8 cellular contexts compared by ENCODE assay signal in genomic region chr11:112016088-112016764, GRCh38. TPM values are rescaled to one million over a fixed set of nuclear protein-coding genes. Genes with fewer than 3 reads are reported as not detected.
DNase-seq lines count a peak whose midpoint lies in the region; ATAC-seq, FAIRE-seq and TF ChIP-seq lines count a peak whose summit lies in the region.

No MANE protein-coding gene starts in this region.

- H3K9me3 ChIP-seq in pancreas, result no peaks in the 10 kb centered on the region

- H3K36me3 ChIP-seq in pancreas, result peaks cover 0 to 21% (median 0%) of the 10 kb centered on the region in 3 donors

- DNase-seq in amniotic epithelial cell (ENCODE audit: low read depth), result peak; percentile 74
- DNase-seq in pancreas, result peak in 1 of 6 donors; percentile 13
- DNase-seq in NCI-H1105 (lab: John Stamatoyannopoulos, UW), result no peak
- no peak for DNase-seq in G401 (ENCODE audit: low spot score)
- DNase-seq in activated CD4-positive, alpha-beta T cell treated with anti-CD3 and anti-CD28 coated beads, Interleukin-2, amount 50 U/mL, for 4 hours, result no peak
- no peak for DNase-seq in DMS79 treated with DMSO at 0.1 percent for 48 hours (lab: John Stamatoyannopoulos, UW)

- H3K27ac ChIP-seq in pancreas, result peak overlapping the region in 3 of 4 donors; percentile 40 to 81 (median 56)

- in situ Hi-C loops in G401 (cut with HindIII; ENCODE audit: low sequenced_read_pairs), result no loop called here

- intact Hi-C loops in pancreas (cut with DNase I), result no loop called here

- no peaks in the 10 kb centered on the region for H3K27me3 ChIP-seq in pancreas

- 52 to 57% methylated on average over 13 of the region's 13 CpGs for WGBS in pancreas, 2 donors

- H3K4me1 ChIP-seq in pancreas, result peaks cover 16 to 26% (median 20%) of the 10 kb centered on the region in 3 donors

- ATAC-seq in GM18873 (IDR thresholded peaks at IDR 0.05; ENCODE audit: low FRiP score, unreplicated experiment) (peak; percentile 78), HG02870 (IDR thresholded peaks at IDR 0.05; ENCODE audit: unreplicated experiment) (peak; percentile 91), pancreas (peak; percentile 44 to 66 (median 56))

- no peak for TF ChIP-seq CTCF in pancreas (IDR thresholded peaks at IDR 0.05)

- FAIRE-seq in pancreas (lab: Jason Lieb, UNC), result no peak

- no peak overlapping the region for H3K4me3 ChIP-seq in pancreas

RNA-seq across cellular contexts. Expression of gene DLAT, which starts 9.0 kb away (rescaled TPM):
- total RNA-seq in pancreas, result 10 to 100 TPM in 2 of 6 donors, 1 to 10 TPM in 4; 5.5 to 13.9 (median 8.6) TPM
- 1 to 10 TPM; 4.2 to 8.2 TPM for polyA plus RNA-seq in pancreas
- total RNA-seq in G401 (2014; rRNA removed; shearing (Covaris generic)), result 70.0 and 71.5 TPM in 2 replicates

RNA-seq across cellular contexts. Expression of gene PIH1D2, which starts 57.6 kb away (rescaled TPM):
- 1 to 10 TPM in 4 of 6 donors, under 1 TPM in 2; 0.69 to 1.5 (median 1.1) TPM for total RNA-seq in pancreas
- polyA plus RNA-seq in pancreas, result 1 to 10 TPM; 1.2 to 1.5 TPM
- total RNA-seq in G401 (2014; rRNA removed; shearing (Covaris generic)), result 2.6 and 4.4 TPM in 2 replicates

RNA-seq across cellular contexts. Expression of gene NKAPD1, which starts 57.9 kb away (rescaled TPM):
- 10 to 100 TPM in 2 of 6 donors, 1 to 10 TPM in 4; 7.5 to 13.4 (median 9.1) TPM for total RNA-seq in pancreas
- polyA plus RNA-seq in pancreas, result 1 to 10 TPM; 7.0 to 8.5 TPM
- 39.3 and 43.6 TPM in 2 replicates for total RNA-seq in G401 (2014; rRNA removed; shearing (Covaris generic))
